Comparison of ENCODE assay signal across 1 cellular context in the genomic region with DNA sequence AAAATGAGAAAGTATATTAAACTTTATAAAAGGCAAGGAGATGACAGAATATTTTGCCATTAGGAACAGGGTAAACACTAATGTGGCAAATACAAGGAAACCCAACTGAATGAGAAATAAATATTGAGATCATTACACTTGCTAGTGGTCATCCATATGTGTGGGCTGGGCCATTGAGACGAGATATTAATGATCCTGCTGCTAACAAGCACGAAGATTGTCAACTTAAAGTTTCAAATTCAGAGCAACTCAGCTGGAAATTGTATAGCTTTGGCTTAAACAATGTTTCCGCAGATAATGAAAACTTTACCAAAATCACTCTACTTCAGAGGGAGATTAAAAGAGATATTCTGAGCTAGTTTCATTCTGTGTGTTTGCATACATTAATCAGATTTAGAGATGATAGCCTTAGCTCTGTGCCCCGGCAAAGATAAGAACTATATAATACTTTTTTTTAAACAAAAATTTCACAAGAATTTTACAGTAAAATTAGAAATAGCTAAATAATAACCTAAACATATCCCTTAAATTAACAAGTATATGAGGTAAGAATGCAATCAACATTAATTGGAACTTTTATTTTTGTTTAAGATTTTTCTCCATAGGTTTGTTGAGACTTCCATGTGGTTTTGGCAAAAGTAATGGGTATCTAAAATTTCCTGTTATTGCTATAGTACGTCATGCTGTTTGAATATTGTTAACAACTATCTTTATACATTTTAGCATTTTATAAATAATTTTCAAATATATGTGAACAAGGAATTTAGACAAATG.
TF ChIP-seq lines count a peak whose summit lies in the region.

No MANE protein-coding gene starts in this region.

TF ChIP-seq in WTC11, 78 proteins besides CTCF, POLR2A, EP300 and RAD21 (continued from another document):
- TF ChIP-seq, protein P1, sequence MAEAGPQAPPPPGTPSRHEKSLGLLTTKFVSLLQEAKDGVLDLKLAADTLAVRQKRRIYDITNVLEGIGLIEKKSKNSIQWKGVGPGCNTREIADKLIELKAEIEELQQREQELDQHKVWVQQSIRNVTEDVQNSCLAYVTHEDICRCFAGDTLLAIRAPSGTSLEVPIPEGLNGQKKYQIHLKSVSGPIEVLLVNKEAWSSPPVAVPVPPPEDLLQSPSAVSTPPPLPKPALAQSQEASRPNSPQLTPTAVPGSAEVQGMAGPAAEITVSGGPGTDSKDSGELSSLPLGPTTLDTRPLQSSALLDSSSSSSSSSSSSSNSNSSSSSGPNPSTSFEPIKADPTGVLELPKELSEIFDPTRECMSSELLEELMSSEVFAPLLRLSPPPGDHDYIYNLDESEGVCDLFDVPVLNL (CRISPR knock-in tag; IDR thresholded peaks at IDR 0.05; ENCODE audit: borderline replicate concordance, low read depth), result no peak
- TF ChIP-seq, protein P2, sequence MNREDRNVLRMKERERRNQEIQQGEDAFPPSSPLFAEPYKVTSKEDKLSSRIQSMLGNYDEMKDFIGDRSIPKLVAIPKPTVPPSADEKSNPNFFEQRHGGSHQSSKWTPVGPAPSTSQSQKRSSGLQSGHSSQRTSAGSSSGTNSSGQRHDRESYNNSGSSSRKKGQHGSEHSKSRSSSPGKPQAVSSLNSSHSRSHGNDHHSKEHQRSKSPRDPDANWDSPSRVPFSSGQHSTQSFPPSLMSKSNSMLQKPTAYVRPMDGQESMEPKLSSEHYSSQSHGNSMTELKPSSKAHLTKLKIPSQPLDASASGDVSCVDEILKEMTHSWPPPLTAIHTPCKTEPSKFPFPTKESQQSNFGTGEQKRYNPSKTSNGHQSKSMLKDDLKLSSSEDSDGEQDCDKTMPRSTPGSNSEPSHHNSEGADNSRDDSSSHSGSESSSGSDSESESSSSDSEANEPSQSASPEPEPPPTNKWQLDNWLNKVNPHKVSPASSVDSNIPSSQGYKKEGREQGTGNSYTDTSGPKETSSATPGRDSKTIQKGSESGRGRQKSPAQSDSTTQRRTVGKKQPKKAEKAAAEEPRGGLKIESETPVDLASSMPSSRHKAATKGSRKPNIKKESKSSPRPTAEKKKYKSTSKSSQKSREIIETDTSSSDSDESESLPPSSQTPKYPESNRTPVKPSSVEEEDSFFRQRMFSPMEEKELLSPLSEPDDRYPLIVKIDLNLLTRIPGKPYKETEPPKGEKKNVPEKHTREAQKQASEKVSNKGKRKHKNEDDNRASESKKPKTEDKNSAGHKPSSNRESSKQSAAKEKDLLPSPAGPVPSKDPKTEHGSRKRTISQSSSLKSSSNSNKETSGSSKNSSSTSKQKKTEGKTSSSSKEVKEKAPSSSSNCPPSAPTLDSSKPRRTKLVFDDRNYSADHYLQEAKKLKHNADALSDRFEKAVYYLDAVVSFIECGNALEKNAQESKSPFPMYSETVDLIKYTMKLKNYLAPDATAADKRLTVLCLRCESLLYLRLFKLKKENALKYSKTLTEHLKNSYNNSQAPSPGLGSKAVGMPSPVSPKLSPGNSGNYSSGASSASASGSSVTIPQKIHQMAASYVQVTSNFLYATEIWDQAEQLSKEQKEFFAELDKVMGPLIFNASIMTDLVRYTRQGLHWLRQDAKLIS (CRISPR knock-in tag; IDR thresholded peaks at IDR 0.05; ENCODE audit: borderline replicate concordance), result no peak
- TF ChIP-seq TEAD4 (CRISPR knock-in tag; IDR thresholded peaks at IDR 0.05), result no peak
